Comparison of ENCODE assay signal across 2 cellular contexts in genomic region chr15:56240390-56240789, GRCh38.
TF ChIP-seq lines count a peak whose summit lies in the region.

No MANE protein-coding gene starts in this region.

TF ChIP-seq in SK-N-SH, 30 proteins besides CTCF, POLR2A, EP300 and RAD21 (continued from another document):
- no peak for TF ChIP-seq REST (IDR thresholded peaks at IDR 0.05; ENCODE audit: low read depth, low read length)
- no peak for TF ChIP-seq NFIC (IDR thresholded peaks at IDR 0.05; ENCODE audit: borderline replicate concordance)
- TF ChIP-seq, protein P1, sequence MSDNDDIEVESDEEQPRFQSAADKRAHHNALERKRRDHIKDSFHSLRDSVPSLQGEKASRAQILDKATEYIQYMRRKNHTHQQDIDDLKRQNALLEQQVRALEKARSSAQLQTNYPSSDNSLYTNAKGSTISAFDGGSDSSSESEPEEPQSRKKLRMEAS (IDR thresholded peaks at IDR 0.05; ENCODE audit: low read depth), result no peak
- no peak for TF ChIP-seq TAF1 (IDR thresholded peaks at IDR 0.05; ENCODE audit: borderline replicate concordance, low read depth, low read length)
- TF ChIP-seq EZH2phosphoT487 (IDR thresholded peaks at IDR 0.05; ENCODE audit: borderline replicate concordance, low read depth), result no peak
- TF ChIP-seq RXRA (IDR thresholded peaks at IDR 0.05; ENCODE audit: borderline replicate concordance, low read depth), result no peak
- TF ChIP-seq IRF3 (IDR thresholded peaks at IDR 0.05; ENCODE audit: low read depth, low read length), result no peak

TF ChIP-seq in SK-N-SH treated with all-trans-retinoic acid at 6 μM for 48 hours, 23 proteins besides CTCF, POLR2A, EP300 and RAD21 (continued from another document):
- no peak for TF ChIP-seq POU6F1 (CRISPR knock-in tag; IDR thresholded peaks at IDR 0.05; ENCODE audit: borderline replicate concordance, low read depth)
- TF ChIP-seq PPARA (CRISPR knock-in tag; IDR thresholded peaks at IDR 0.05; ENCODE audit: borderline replicate concordance), result no peak
